10 cellular contexts compared by ENCODE assay signal in genomic region chr20:4227085-4227821, GRCh38. TPM values are rescaled to one million over a fixed set of nuclear protein-coding genes. Genes with fewer than 3 reads are reported as not detected.
DNase-seq lines count a peak whose midpoint lies in the region; ATAC-seq and TF ChIP-seq lines count a peak whose summit lies in the region.
"Had no signal": no experiment of that assay in that cellular context is flagged by ENCODE, and none has a peak within 500 bp of the region (broad histone marks: within the 10 kb centered on the region; RNA-seq: fewer than 3 reads in every experiment).

No MANE protein-coding gene starts in this region.

- H3K27me3 Mint-ChIP-seq in progenitor cell of endocrine pancreas, result peaks cover 24% of the 10 kb centered on the region

- no peak for TF ChIP-seq POLR2A in NB4 (IDR thresholded peaks at IDR 0.05; ENCODE audit: extremely low read depth, insufficient read length)

- no peaks in the 10 kb centered on the region for H3K36me3 Mint-ChIP-seq in progenitor cell of endocrine pancreas (ENCODE audit: insufficient read depth)

- no peak for ATAC-seq in GM21786 (IDR thresholded peaks at IDR 0.05; ENCODE audit: unreplicated experiment)

- H3K27ac Mint-ChIP-seq in progenitor cell of endocrine pancreas, result no peak overlapping the region
- H3K27ac Mint-ChIP-seq: dendritic cell treated with granulocyte-macrophage colony-stimulating factor and Interleukin-4, amounts not matched to agents 40 ng/mL and 50 ng/mL, for 4 days had no signal

- TF ChIP-seq CTCF in NB4 (IDR thresholded peaks at IDR 0.05; ENCODE audit: low read depth, low read length), result peak; percentile 76
- TF ChIP-seq CTCF in progenitor cell of endocrine pancreas (IDR thresholded peaks at IDR 0.05; ENCODE audit: unreplicated experiment), result peak; percentile 36

- DNase-seq in DMS 273 (lab: John Stamatoyannopoulos, UW; ENCODE audit: unreplicated experiment) (peak; percentile 67), DMS 273 treated with DMSO at 0.1 percent for 48 hours (lab: John Stamatoyannopoulos, UW) (no peak), NB4 (ENCODE audit: low read depth) (peak; percentile 63), dedifferentiated amniotic fluid mesenchymal stem cell (ENCODE audit: extremely low spot score) (peak; percentile 27), progenitor cell of endocrine pancreas (ENCODE audit: low spot score, unreplicated experiment) (no peak), NCI-H69 (lab: John Stamatoyannopoulos, UW) (no peak)
- DNase-seq in activated CD8-positive, alpha-beta memory T cell treated with anti-CD3 and anti-CD28 coated beads for 24 hours, result no peak
- DNase-seq: NCI-H1694 had no signal

- H3K9me3 Mint-ChIP-seq in progenitor cell of endocrine pancreas (ENCODE audit: low read depth), result no peaks in the 10 kb centered on the region
- H3K9me3 Mint-ChIP-seq: dendritic cell treated with granulocyte-macrophage colony-stimulating factor and Interleukin-4, amounts not matched to agents 40 ng/mL and 50 ng/mL, for 4 days had no signal

- no peaks in the 10 kb centered on the region for H3K4me1 Mint-ChIP-seq in progenitor cell of endocrine pancreas (ENCODE audit: low read depth)

- H3K4me3 ChIP-seq in NB4 (ENCODE audit: low read depth, low read length), result no peak overlapping the region

- H3K4me3 Mint-ChIP-seq in progenitor cell of endocrine pancreas (ENCODE audit: low read depth), result no peak overlapping the region
- H3K4me3 Mint-ChIP-seq: dendritic cell treated with granulocyte-macrophage colony-stimulating factor and Interleukin-4, amounts not matched to agents 40 ng/mL and 50 ng/mL, for 4 days had no signal

RNA-seq across cellular contexts. Expression of gene ADRA1D, which starts 21.8 kb away (rescaled TPM):
- total RNA-seq in progenitor cell of endocrine pancreas, result 0.11 TPM in 1 of 2 replicates, not detected in the other

Comparison
In these comparisons a context has a peak if more than half of its experiments do, and no peak if none do; other contexts are left out.
1. DNase-seq: peak in DMS 273 (single experiment), NB4 (single experiment) and dedifferentiated amniotic fluid mesenchymal stem cell (single experiment); none in DMS 273 treated with DMSO at 0.1 percent for 48 hours (single experiment), progenitor cell of endocrine pancreas (single experiment), activated CD8-positive, alpha-beta memory T cell treated with anti-CD3 and anti-CD28 coated beads for 24 hours (single experiment) and NCI-H69 (single experiment).